Comparison of ENCODE assay signal across 10 cellular contexts in genomic region chr14:72801381-72801812, GRCh38.
DNase-seq lines count a peak whose midpoint lies in the region; ATAC-seq and TF ChIP-seq lines count a peak whose summit lies in the region.
"Had no signal": no experiment of that assay in that cellular context is flagged by ENCODE, and none has a peak within 500 bp of the region (broad histone marks: within the 10 kb centered on the region; RNA-seq: fewer than 3 reads in every experiment).

No MANE protein-coding gene starts in this region.

- H3K4me3 Mint-ChIP-seq in activated T-cell treated with anti-CD3 and anti-CD28 coated beads, Interleukin-2, amount 50 U/mL, for 24 hours, result no peak overlapping the region
- H3K4me3 Mint-ChIP-seq in activated CD4-positive, alpha-beta memory T cell treated with anti-CD3 and anti-CD28 coated beads, Interleukin-2, amount 10 ng/mL, durations not matched to agents 7 days and 5 days, result no peak overlapping the region
- H3K4me3 Mint-ChIP-seq in stimulated activated effector memory CD8-positive, alpha-beta T cell treated with anti-CD3 and anti-CD28 coated beads, Interleukin-12 subunit alpha, Interleukin-12 subunit beta, amount 100 ng/mL, for 72 hours, result peak overlapping the region; percentile 18
- H3K4me3 Mint-ChIP-seq: dendritic cell treated with granulocyte-macrophage colony-stimulating factor and Interleukin-4, amounts not matched to agents 40 ng/mL and 50 ng/mL, for 4 days had no signal

- peaks cover 3% of the 10 kb centered on the region for H3K9me3 Mint-ChIP-seq in activated T-cell treated with anti-CD3 and anti-CD28 coated beads, Interleukin-2, amount 50 U/mL, for 24 hours
- H3K9me3 Mint-ChIP-seq in activated CD4-positive, alpha-beta memory T cell treated with anti-CD3 and anti-CD28 coated beads, Interleukin-2, amount 10 ng/mL, durations not matched to agents 7 days and 5 days, result no peaks in the 10 kb centered on the region
- H3K9me3 Mint-ChIP-seq in stimulated activated effector memory CD8-positive, alpha-beta T cell treated with anti-CD3 and anti-CD28 coated beads, Interleukin-12 subunit alpha, Interleukin-12 subunit beta, amount 100 ng/mL, for 72 hours, result no peaks in the 10 kb centered on the region

- H3K4me3 ChIP-seq in fibroblast of pulmonary artery (replicated peaks; ENCODE audit: low read depth, low read length), result no peak overlapping the region

- H3K27ac Mint-ChIP-seq in activated T-cell treated with anti-CD3 and anti-CD28 coated beads, Interleukin-2, amount 50 U/mL, for 24 hours, result peak overlapping the region; percentile 59
- peak overlapping the region; percentile 76 for H3K27ac Mint-ChIP-seq in activated CD4-positive, alpha-beta memory T cell treated with anti-CD3 and anti-CD28 coated beads, Interleukin-2, amount 10 ng/mL, durations not matched to agents 7 days and 5 days
- H3K27ac Mint-ChIP-seq in stimulated activated effector memory CD8-positive, alpha-beta T cell treated with anti-CD3 and anti-CD28 coated beads, Interleukin-12 subunit alpha, Interleukin-12 subunit beta, amount 100 ng/mL, for 72 hours, result peak overlapping the region; percentile 77
- H3K27ac Mint-ChIP-seq: dendritic cell treated with granulocyte-macrophage colony-stimulating factor and Interleukin-4, amounts not matched to agents 40 ng/mL and 50 ng/mL, for 4 days had no signal

- CTCF ChIA-PET in activated CD4-positive, alpha-beta memory T cell treated with anti-CD3 and anti-CD28 coated beads, Interleukin-2, amount 10 ng/mL, durations not matched to agents 7 days and 5 days (lab: Charles Lee), result no interaction called here

- no peak for DNase-seq in activated T-cell treated with anti-CD3 and anti-CD28 coated beads, Interleukin-2, amount 50 U/mL, for 24 hours
- no peak for DNase-seq in activated T-cell treated with anti-CD3 and anti-CD28 coated beads, Interleukin-2, amount 50 U/mL, for 1 hour
- peak; percentile 32 for DNase-seq in activated CD4-positive, alpha-beta memory T cell treated with anti-CD3 and anti-CD28 coated beads, Interleukin-2, amount 10 ng/mL, durations not matched to agents 7 days and 5 days
- DNase-seq in fibroblast of pulmonary artery (ENCODE audit: low read depth), result peak; percentile 92
- DNase-seq in stimulated activated effector memory CD8-positive, alpha-beta T cell treated with anti-CD3 and anti-CD28 coated beads, Interleukin-12 subunit alpha, Interleukin-12 subunit beta, amount 100 ng/mL, for 72 hours (ENCODE audit: low spot score in 2 of 2), result no peak
- no peak for DNase-seq in stimulated activated naive CD4-positive, alpha-beta T cell (lab: John Stamatoyannopoulos, UW)
- no peak for DNase-seq in NCI-H345 treated with DMSO at 0.1 percent for 48 hours (lab: John Stamatoyannopoulos, UW; ENCODE audit: unreplicated experiment)
- DNase-seq: NCI-H2029 treated with DMSO at 0.1 percent for 48 hours had no signal

- ATAC-seq in stimulated activated effector memory CD8-positive, alpha-beta T cell treated with anti-CD3 and anti-CD28 coated beads, Interleukin-12 subunit alpha, Interleukin-12 subunit beta, amount 100 ng/mL, for 72 hours, result peak; percentile 99
- no peak for ATAC-seq in GM21381 (IDR thresholded peaks at IDR 0.05; ENCODE audit: unreplicated experiment)

- H3K36me3 Mint-ChIP-seq in activated T-cell treated with anti-CD3 and anti-CD28 coated beads, Interleukin-2, amount 50 U/mL, for 24 hours (ENCODE audit: low read depth), result no peaks in the 10 kb centered on the region
- H3K36me3 Mint-ChIP-seq in activated CD4-positive, alpha-beta memory T cell treated with anti-CD3 and anti-CD28 coated beads, Interleukin-2, amount 10 ng/mL, durations not matched to agents 7 days and 5 days (ENCODE audit: low read depth), result peaks cover 25% of the 10 kb centered on the region
- H3K36me3 Mint-ChIP-seq in stimulated activated effector memory CD8-positive, alpha-beta T cell treated with anti-CD3 and anti-CD28 coated beads, Interleukin-12 subunit alpha, Interleukin-12 subunit beta, amount 100 ng/mL, for 72 hours, result no peaks in the 10 kb centered on the region

- no peak for TF ChIP-seq CTCF in fibroblast of pulmonary artery (IDR thresholded peaks at IDR 0.05; ENCODE audit: low read length, missing control alignments)

- no peaks in the 10 kb centered on the region for H3K27me3 Mint-ChIP-seq in activated T-cell treated with anti-CD3 and anti-CD28 coated beads, Interleukin-2, amount 50 U/mL, for 24 hours
- H3K27me3 Mint-ChIP-seq in activated CD4-positive, alpha-beta memory T cell treated with anti-CD3 and anti-CD28 coated beads, Interleukin-2, amount 10 ng/mL, durations not matched to agents 7 days and 5 days, result no peaks in the 10 kb centered on the region

- POLR2A ChIA-PET in activated CD4-positive, alpha-beta memory T cell treated with anti-CD3 and anti-CD28 coated beads, Interleukin-2, amount 10 ng/mL, durations not matched to agents 7 days and 5 days (lab: Charles Lee), result no interaction called here

- H3K4me1 Mint-ChIP-seq in activated T-cell treated with anti-CD3 and anti-CD28 coated beads, Interleukin-2, amount 50 U/mL, for 24 hours (ENCODE audit: low read depth), result peaks cover 17% of the 10 kb centered on the region
- peaks cover 23% of the 10 kb centered on the region for H3K4me1 Mint-ChIP-seq in activated CD4-positive, alpha-beta memory T cell treated with anti-CD3 and anti-CD28 coated beads, Interleukin-2, amount 10 ng/mL, durations not matched to agents 7 days and 5 days
- peaks cover 27% of the 10 kb centered on the region for H3K4me1 Mint-ChIP-seq in stimulated activated effector memory CD8-positive, alpha-beta T cell treated with anti-CD3 and anti-CD28 coated beads, Interleukin-12 subunit alpha, Interleukin-12 subunit beta, amount 100 ng/mL, for 72 hours

Comparison
In these comparisons a context has a peak if more than half of its experiments do, and no peak if none do; other contexts are left out.
1. DNase-seq: peak in activated CD4-positive, alpha-beta memory T cell treated with anti-CD3 and anti-CD28 coated beads, Interleukin-2, amount 10 ng/mL, durations not matched to agents 7 days and 5 days (single experiment) and fibroblast of pulmonary artery (single experiment); none in activated T-cell treated with anti-CD3 and anti-CD28 coated beads, Interleukin-2, amount 50 U/mL, for 24 hours (single experiment), activated T-cell treated with anti-CD3 and anti-CD28 coated beads, Interleukin-2, amount 50 U/mL, for 1 hour (single experiment), stimulated activated effector memory CD8-positive, alpha-beta T cell treated with anti-CD3 and anti-CD28 coated beads, Interleukin-12 subunit alpha, Interleukin-12 subunit beta, amount 100 ng/mL, for 72 hours (0 of 2), stimulated activated naive CD4-positive, alpha-beta T cell (0 of 6) and NCI-H345 treated with DMSO at 0.1 percent for 48 hours (single experiment).
2. Peak in every context shown above with its lines, with median percentiles within 50 percentile points of each other: H3K27ac Mint-ChIP-seq.